ENCODE assay signal across 9 cellular contexts in the genomic region with DNA sequence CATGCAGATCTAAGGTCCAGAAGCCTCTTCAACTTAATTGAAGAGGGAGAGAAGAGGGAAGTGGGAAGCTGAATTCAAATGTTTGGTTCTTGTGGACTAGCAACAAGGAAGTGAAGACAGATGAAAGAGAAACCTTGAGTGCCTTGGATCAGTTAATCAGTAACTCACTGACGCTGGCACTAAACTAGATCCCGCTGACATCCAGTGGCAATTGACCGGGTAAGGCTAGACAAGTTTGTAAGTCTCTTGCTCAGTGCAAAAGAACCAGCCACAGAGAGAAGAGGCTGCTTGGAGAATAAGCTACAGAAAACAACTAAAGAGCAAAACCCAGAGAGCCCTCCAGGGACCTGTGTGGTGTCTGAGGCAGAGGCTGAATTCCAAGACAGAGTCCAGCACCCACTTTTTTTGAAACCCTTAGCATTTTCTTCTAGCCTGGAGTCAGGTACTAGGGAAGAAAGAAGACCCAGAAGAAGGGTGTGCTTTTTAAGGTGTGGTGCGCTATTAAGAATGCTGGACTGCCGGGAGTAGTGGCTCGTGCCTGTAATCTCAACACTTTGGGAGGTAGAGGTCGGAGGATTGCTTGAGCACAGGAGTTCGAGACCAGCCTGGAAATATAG. TPM values are rescaled to one million over a fixed set of nuclear protein-coding genes. Genes with fewer than 3 reads are reported as not detected.
A peak's percentile ranks its signal among the peaks of the same experiment; 100 is the strongest.
DNase-seq lines count a peak whose midpoint lies in the region; ATAC-seq, FAIRE-seq and TF ChIP-seq lines count a peak whose summit lies in the region.
"Had no signal": no experiment of that assay in that cellular context is flagged by ENCODE, and none has a peak within 500 bp of the region (broad histone marks: within the 10 kb centered on the region; RNA-seq: fewer than 3 reads in every experiment).

No MANE protein-coding gene starts in this region.

- ATAC-seq in A549 (peak; percentile 92 to 96), GM19467 (IDR thresholded peaks at IDR 0.05; ENCODE audit: unreplicated experiment) (peak; percentile 97), HG03469 (IDR thresholded peaks at IDR 0.05; ENCODE audit: unreplicated experiment) (peak; percentile 87), K562 (peak; percentile 67)

- WGBS in A549 (ENCODE audit: missing lambda C conversion rate): 2% methylated on average over 8 of the region's 8 CpGs
- WGBS in K562 (ENCODE audit: insufficient coverage, low coverage, missing lambda C conversion rate): 13% methylated on average over 8 of the region's 8 CpGs
- 68% methylated on average over 8 of the region's 8 CpGs for WGBS in suprapubic skin

- H3K4me1 Mint-ChIP-seq in type B pancreatic cell (ENCODE audit: unreplicated experiment): peaks cover 29% of the 10 kb centered on the region

- peak overlapping the region; percentile 61 for H2AFZ ChIP-seq in K562 (ENCODE audit: low read depth, low read length)

- H3K36me3 ChIP-seq in K562 (ENCODE audit: control insufficient read depth, insufficient read depth, low read length) (no peaks in the 10 kb centered on the region), suprapubic skin (no peaks in the 10 kb centered on the region)

- POLR2A ChIA-PET in A549 (lab: Yijun Ruan, JAX) (interaction anchor here (1.3 kb wide), 2 partner anchors 68 to 132 kb away, joined by 3 to 7 read pairs; a partner anchor contains a TSS), K562 (lab: Yijun Ruan, JAX) (interaction anchor here (1.4 kb wide), 1 partner anchor 8 kb away, joined by 3 read pairs; no protein-coding TSS in a partner anchor)

- peak overlapping the region; percentile 73 for H3K4me3 Mint-ChIP-seq in type B pancreatic cell

- H3K9me3 ChIP-seq in A549 (no peaks in the 10 kb centered on the region), K562 (replicated peaks; ENCODE audit: control insufficient read depth, insufficient read depth, low read depth, low read length) (no peaks in the 10 kb centered on the region), suprapubic skin (no peaks in the 10 kb centered on the region)

- TF ChIP-seq CTCF in A549 (IDR thresholded peaks at IDR 0.05): no peak
- TF ChIP-seq CTCF in K562 (IDR thresholded peaks at IDR 0.05 in 2 of 3, conservative IDR thresholded peaks at IDR 0.05 in 1 of 3; ENCODE audit: insufficient read depth in 2 of 3, low read depth in 1 of 3, low read length in 3 of 3): no peak
- no peak for TF ChIP-seq CTCF in type B pancreatic cell (conservative IDR thresholded peaks at IDR 0.05)
- TF ChIP-seq CTCF in dorsolateral prefrontal cortex (IDR thresholded peaks at IDR 0.05 in 54 of 56, conservative IDR thresholded peaks at IDR 0.05 in 2 of 56; ENCODE audit: low read depth in 1 of 56, partially characterized antibody in 56 of 56): no peak
- no peak for TF ChIP-seq CTCF in suprapubic skin (IDR thresholded peaks at IDR 0.05)

- H3K4me1 ChIP-seq in A549: peaks cover 19% of the 10 kb centered on the region
- peaks cover 3 to 7% of the 10 kb centered on the region in 2 experiments; a peak in 1 of 5 replicates for H3K4me1 ChIP-seq in K562 (replicated peaks in 1 of 2; ENCODE audit: control insufficient read depth in 2 of 2, insufficient read depth in 2 of 2, low read length in 2 of 2)
- no peaks in the 10 kb centered on the region for H3K4me1 ChIP-seq in suprapubic skin

- H3K36me3 Mint-ChIP-seq in type B pancreatic cell: peaks cover 4% of the 10 kb centered on the region

- FAIRE-seq in A549 (lab: Jason Lieb, UNC) (peak; percentile 77), K562 (lab: Jason Lieb, UNC) (peak; percentile 19)

- TF ChIP-seq EP300 in A549 (IDR thresholded peaks at IDR 0.05) (no peak), K562 (IDR thresholded peaks at IDR 0.05; ENCODE audit: low read length) (no peak), suprapubic skin (IDR thresholded peaks at IDR 0.05) (no peak)

- H3K79me2 ChIP-seq in K562 (ENCODE audit: control insufficient read depth, insufficient read depth, low read length): no peaks in the 10 kb centered on the region

- intact Hi-C loops in K562 (cut with micrococcal nuclease) (no loop called here), dorsolateral prefrontal cortex (cut with DNase I) (no loop called here)

- TF ChIP-seq POLR2A in A549 (IDR thresholded peaks at IDR 0.05; ENCODE audit: low read length) (no peak), K562 (conservative IDR thresholded peaks at IDR 0.05) (no peak), suprapubic skin (IDR thresholded peaks at IDR 0.05) (no peak)

- H3K4me3 ChIP-seq in A549: peak overlapping the region; percentile 51
- no peak overlapping the region for H3K4me3 ChIP-seq in K562
- H3K4me3 ChIP-seq in dorsolateral prefrontal cortex: peak overlapping the region in 1 of 59 donors; percentile 19
- no peak overlapping the region for H3K4me3 ChIP-seq in suprapubic skin

- BruUV-seq in K562 (replicated peaks; lab: Mats Ljungman, UMichigan): no TSS peak

- in situ Hi-C loops in K562 (cut with MboI): no loop called here

- TF ChIP-seq RAD21 in A549 (conservative IDR thresholded peaks at IDR 0.05 in 1 of 2, IDR thresholded peaks at IDR 0.05 in 1 of 2): peak; percentile 5 to 26; a peak in 1 of 5 replicates
- TF ChIP-seq RAD21 in K562 (CRISPR knock-in tag; conservative IDR thresholded peaks at IDR 0.05 in 1 of 2, IDR thresholded peaks at IDR 0.05 in 1 of 2): no peak

- H3K4me2 ChIP-seq in A549: peak overlapping the region; percentile 80
- peak overlapping the region; percentile 1; the same call in 1 of the 2 replicates for H3K4me2 ChIP-seq in K562 (ENCODE audit: insufficient read depth, low read length)

- H3K27me3 Mint-ChIP-seq in type B pancreatic cell: no peaks in the 10 kb centered on the region

- H4K20me1 ChIP-seq in K562 (replicated peaks; ENCODE audit: control insufficient read depth, insufficient read depth, low read length): no peaks in the 10 kb centered on the region

- H3K27ac ChIP-seq in A549 (peak overlapping the region; percentile 75 to 81), K562 (ENCODE audit: extremely low read depth, low read depth, low read length) (no peak overlapping the region), dorsolateral prefrontal cortex (peak overlapping the region in 1 of 59 donors; percentile 11), suprapubic skin (no peak overlapping the region)

- H3K27ac Mint-ChIP-seq in type B pancreatic cell: peak overlapping the region; percentile 67

- no peak overlapping the region; a peak in 1 of 4 replicates for H3K9ac ChIP-seq in K562 (ENCODE audit: insufficient read depth in 1 of 2, low read depth in 2 of 2, low read length in 2 of 2)

- peak; percentile 91 to 95 for DNase-seq in A549 (ENCODE audit: low read depth in 1 of 2, low spot score in 1 of 2)
- DNase-seq in K562 (ENCODE audit: extremely low read depth in 1 of 4, low spot score in 3 of 4): peak in 1 of 4 experiments; percentile 14
- no peak for DNase-seq in type B pancreatic cell (ENCODE audit: extremely low spot score, unreplicated experiment)
- no peak for DNase-seq in NCI-H748 (lab: John Stamatoyannopoulos, UW; ENCODE audit: unreplicated experiment)
- no peak for DNase-seq in dorsolateral prefrontal cortex
- no peak for DNase-seq in suprapubic skin (ENCODE audit: low spot score in 2 of 2)

- H3K27me3 ChIP-seq in K562 (ENCODE audit: control insufficient read depth in 2 of 2, insufficient read depth in 2 of 2, low read length in 2 of 2): no peaks in the 10 kb centered on the region
- H3K27me3 ChIP-seq in dorsolateral prefrontal cortex: no peaks in the 10 kb centered on the region
- peaks cover 6% of the 10 kb centered on the region for H3K27me3 ChIP-seq in suprapubic skin

- no peaks in the 10 kb centered on the region for H3K9me1 ChIP-seq in K562 (ENCODE audit: control insufficient read depth, insufficient read depth, low read length)

- H3K9me3 Mint-ChIP-seq in type B pancreatic cell: no peaks in the 10 kb centered on the region

- CTCF ChIA-PET in A549 (lab: Yijun Ruan, JAX) (interaction anchor here (0.6 to 3.1 kb wide), 3 partner anchors 10 to 68 kb away, joined by 3 to 13 read pairs (median 3); a partner anchor contains a TSS), K562 (lab: Yijun Ruan, JAX; ENCODE audit: low intra/inter-chr PET ratio) (no interaction called here)

TF ChIP-seq in K562, 482 proteins besides CTCF, POLR2A, EP300 and RAD21 (continues in another document):
- peak; percentile 64; the same call in 1 of the 2 replicates for TF ChIP-seq SPI1 (IDR thresholded peaks at IDR 0.05; ENCODE audit: borderline replicate concordance, low read depth, low read length)
- TF ChIP-seq NCOA4 (IDR thresholded peaks at IDR 0.05; ENCODE audit: partially characterized antibody): no peak

RNA-seq across cellular contexts. Expression of a gene that starts 6.9 kb away (rescaled TPM):
- polyA plus RNA-seq in A549 (2011; rRNA removed) (11.1 and 14.8 TPM in 2 replicates), A549 (2017; fragmentation: RNase III; extraction: RNeasy Plus Mini Kit Qiagen cat#74134 plus additional on column Dnase treatment) (2.1 to 2.2 TPM (median 2.1 TPM) in 3 replicates), K562 (2011; rRNA removed) (0.43 and 0.50 TPM in 2 replicates), K562 (2014; fragmentation: Illumina TruSeq; extraction: Trizol) (0.36 and 0.62 TPM in 2 replicates), K562 (2014; fragmentation: Nextera tagmentation; extraction: Ambion mirVana) (under 1 TPM; 0.17 to 0.21 TPM), K562 (2014; rRNA removed) (0.28 and 0.37 TPM in 2 replicates)
- 2.4 and 2.5 TPM in 2 replicates for polyA plus RNA-seq in A549 (2012; cell fraction: cytosol; rRNA removed)
- 2.3 and 2.6 TPM in 2 replicates for polyA plus RNA-seq in A549 (2012; cell fraction: nucleus; rRNA removed)
- 26.0 and 30.0 TPM in 2 replicates for polyA minus RNA-seq in A549 (2011; rRNA and poly(A)+ RNA removed)
- 0.46 and 0.83 TPM in 2 replicates for total RNA-seq in K562 (2011; cell fraction: chromatin; rRNA removed; ENCODE audit: low replicate concordance)
- total RNA-seq in K562 (2011; cell fraction: nucleolus; rRNA removed): 0.39 and 0.50 TPM in 2 replicates
- total RNA-seq in K562 (2011; cell fraction: nucleoplasm; rRNA removed): 0.37 and 0.69 TPM in 2 replicates
- total RNA-seq in K562 (2014; rRNA removed) (0.18 and 0.49 TPM in 2 replicates), K562 (2014; rRNA removed; fragmentation: Illumina TruSeq; extraction: Trizol) (0.44 and 0.61 TPM in 2 replicates), K562 (2015; rRNA removed; fragmentation: Illumina TruSeq; extraction: Trizol) (0.40 and 0.49 TPM in 2 replicates), K562 (2021) (0.42 and 0.53 TPM in 2 replicates), type B pancreatic cell (ENCODE audit: low replicate concordance) (2.0 and 7.6 TPM in 2 replicates), dorsolateral prefrontal cortex (10 to 100 TPM in 115 of 120 experiments, 1 to 10 TPM in 5; 7.6 to 36.4 (median 17.8) TPM), suprapubic skin (1 to 10 TPM in 1 of 4 donors, under 1 TPM in 3; 0.68 to 1.2 (median 0.87) TPM)
- polyA plus RNA-seq in K562 (2011; cell fraction: cytosol; rRNA removed): 0.25 and 0.47 TPM in 2 replicates
- polyA plus RNA-seq in K562 (2011; cell fraction: nucleus; rRNA removed): 0.41 and 1.00 TPM in 2 replicates
- 0.12 and 0.29 TPM in 2 replicates for polyA plus RNA-seq in K562 (2012)
- 1.2 and 1.9 TPM in 2 replicates for polyA minus RNA-seq in K562 (2011; rRNA and poly(A)+ RNA removed)
- polyA minus RNA-seq in K562 (2011; cell fraction: cytosol; rRNA and poly(A)+ RNA removed): 0.55 and 0.67 TPM in 2 replicates
- 0.94 and 1.3 TPM in 2 replicates for polyA minus RNA-seq in K562 (2011; cell fraction: nucleus; rRNA and poly(A)+ RNA removed)
- total RNA-seq: lung microvascular endothelial cell had no signal

Comparison
In these comparisons a context has a peak if more than half of its experiments do, and no peak if none do; other contexts are left out.
1. DNase-seq: peak in A549 (2 of 2); none in type B pancreatic cell (single experiment), NCI-H748 (single experiment), dorsolateral prefrontal cortex (0 of 10) and suprapubic skin (0 of 2).
2. H3K27ac ChIP-seq: peak in A549 (2 of 2); none in K562 (single experiment) and suprapubic skin (single experiment).
3. Peak in every context shown above with its lines, with median percentiles within 50 percentile points of each other: ATAC-seq.